13 cellular contexts compared by ENCODE assay signal in genomic region chr5:157116483-157116954, GRCh38. TPM values are rescaled to one million over a fixed set of nuclear protein-coding genes. Genes with fewer than 3 reads are reported as not detected.
DNase-seq lines count a peak whose midpoint lies in the region; ATAC-seq and TF ChIP-seq lines count a peak whose summit lies in the region.
"Had no signal": no experiment of that assay in that cellular context is flagged by ENCODE, and none has a peak within 500 bp of the region (broad histone marks: within the 10 kb centered on the region; RNA-seq: fewer than 3 reads in every experiment).

No MANE protein-coding gene starts in this region.

- no peak overlapping the region; the same call in 1 of the 2 replicates for H3K4me3 ChIP-seq in GM06990 (replicated peaks; ENCODE audit: low read depth, low read length)
- H3K4me3 ChIP-seq: right lobe of liver had no signal

- H3K36me3 ChIP-seq in GM06990 (ENCODE audit: control insufficient read depth, insufficient read depth, low read length), result no peaks in the 10 kb centered on the region
- H3K36me3 ChIP-seq: right lobe of liver had no signal

- H3K4me1 Mint-ChIP-seq in T-cell, result peaks cover 8 to 13% (median 9%) of the 10 kb centered on the region in 3 donors

- CTCF ChIA-PET in T-cell (lab: Charles Lee), result interaction anchor here (0.6 to 0.7 kb wide), 2 partner anchors 14 to 16 kb away, joined by 3 to 5 read pairs; no protein-coding TSS in a partner anchor

- peak overlapping the region; percentile 8 to 19 for H3K27ac Mint-ChIP-seq in T-cell
- H3K27ac Mint-ChIP-seq: memory B cell had no signal

- no peak for TF ChIP-seq CTCF in GM06990 (IDR thresholded peaks at IDR 0.05; ENCODE audit: insufficient read depth, low read length, poor library complexity, severe bottlenecking)

- no peaks in the 10 kb centered on the region for H3K27me3 ChIP-seq in GM06990 (replicated peaks; ENCODE audit: control insufficient read depth, insufficient read depth, low read length)
- H3K27me3 ChIP-seq: right lobe of liver had no signal

- POLR2A ChIA-PET in T-cell (lab: Charles Lee), result no interaction called here

- H3K4me3 Mint-ChIP-seq in T-cell, result no peak overlapping the region
- H3K4me3 Mint-ChIP-seq: memory B cell had no signal

- peaks cover 0 to 5% (median 5%) of the 10 kb centered on the region in 3 donors for H3K9me3 Mint-ChIP-seq in T-cell

- ATAC-seq in GM18861 (IDR thresholded peaks at IDR 0.05; ENCODE audit: unreplicated experiment) (peak; percentile 49), HG02678 (IDR thresholded peaks at IDR 0.05; ENCODE audit: unreplicated experiment) (peak; percentile 63), T-cell (replicated peaks in 1 of 4) (no peak)
- ATAC-seq: right lobe of liver had no signal

- DNase-seq in GM06990 (ENCODE audit: extremely low read depth, insufficient read length) (peak; percentile 30), T-cell (no peak), ecto neural progenitor cell (ENCODE audit: low spot score) (no peak), NOMO-1 treated with DMSO at 0.1 percent for 48 hours (lab: John Stamatoyannopoulos, UW; ENCODE audit: unreplicated experiment) (no peak), KG1 (lab: John Stamatoyannopoulos, UW) (no peak), activated gamma-delta T cell (lab: John Stamatoyannopoulos, UW) (no peak)
- DNase-seq: NCI-H187 treated with DMSO at 0.1 percent for 48 hours, right lobe of liver, SHP77 treated with DMSO at 0.1 percent for 48 hours had no signal

- no peaks in the 10 kb centered on the region for H3K27me3 Mint-ChIP-seq in T-cell
- H3K27me3 Mint-ChIP-seq: memory B cell had no signal

- H3K36me3 Mint-ChIP-seq in T-cell, result peaks cover 5% of the 10 kb centered on the region

RNA-seq across cellular contexts. Expression of gene HAVCR2, which starts 7.7 kb away (rescaled TPM):
- total RNA-seq in T-cell, result 1 to 10 TPM; 2.2 to 4.6 (median 3.2) TPM
- total RNA-seq: HT-29 had no signal

RNA-seq across cellular contexts. Expression of gene MED7, which starts 26.1 kb away (rescaled TPM):
- 10 to 100 TPM in 3 of 5 donors, 1 to 10 TPM in 2; 5.7 to 14.9 (median 13.1) TPM for total RNA-seq in T-cell

RNA-seq across cellular contexts. Expression of gene GARIN3, which starts 49.5 kb away (rescaled TPM):
- total RNA-seq in T-cell, result not detected
- total RNA-seq: HT-29, right lobe of liver had no signal

RNA-seq across cellular contexts. Expression of gene HAVCR1, which starts 57.6 kb away (rescaled TPM):
- total RNA-seq in T-cell, result 1 to 10 TPM; 3.3 to 5.8 (median 5.4) TPM
- total RNA-seq: HT-29 had no signal

Comparison
In these comparisons a context has a peak if more than half of its experiments do, and no peak if none do; other contexts are left out.
1. ATAC-seq: peak in GM18861 (single experiment) and HG02678 (single experiment); none in T-cell (0 of 4).